In the genomic region with DNA sequence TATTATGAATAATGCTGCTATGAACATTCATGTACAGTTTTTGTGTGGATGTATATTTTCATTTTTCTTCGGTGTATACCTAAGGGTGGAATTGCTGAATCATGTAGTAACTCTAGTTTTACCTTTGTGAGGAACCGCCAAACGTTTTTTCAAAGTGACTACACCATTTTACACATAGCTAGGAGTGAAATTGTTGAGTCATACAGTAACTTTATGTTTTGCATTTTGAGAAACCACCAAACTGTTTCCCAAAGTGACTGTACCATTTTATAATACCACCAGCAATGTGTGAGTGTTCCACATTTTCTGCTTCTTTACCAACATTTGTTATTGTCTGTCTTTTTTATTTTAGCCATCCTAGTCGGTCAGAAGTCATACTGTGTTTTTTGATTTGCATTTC, we compare ENCODE assay signal across 13 cellular contexts. TPM values are rescaled to one million over a fixed set of nuclear protein-coding genes. Genes with fewer than 3 reads are reported as not detected.
DNase-seq lines count a peak whose midpoint lies in the region; ATAC-seq and TF ChIP-seq lines count a peak whose summit lies in the region.
"Had no signal": no experiment of that assay in that cellular context is flagged by ENCODE, and none has a peak within 500 bp of the region (broad histone marks: within the 10 kb centered on the region; RNA-seq: fewer than 3 reads in every experiment).

No MANE protein-coding gene starts in this region.

- H3K27ac Mint-ChIP-seq in activated T-cell treated with anti-CD3 and anti-CD28 coated beads, Interleukin-2, amount 50 U/mL, for 72 hours, result no peak overlapping the region

- ATAC-seq in activated T-cell treated with anti-CD3 and anti-CD28 coated beads, Interleukin-2, amount 50 U/mL, for 72 hours (replicated peaks in 1 of 2), result peak; percentile 81 to 90
- ATAC-seq in GM21723 (IDR thresholded peaks at IDR 0.05; ENCODE audit: unreplicated experiment), result peak; percentile 82
- peak; percentile 66 for ATAC-seq in HG03159 (IDR thresholded peaks at IDR 0.05; ENCODE audit: unreplicated experiment)
- no peak for ATAC-seq in psoas muscle

- peaks cover 0 to 19% (median 0%) of the 10 kb centered on the region in 3 donors for H3K27me3 ChIP-seq in psoas muscle (ENCODE audit: insufficient read depth in 3 of 3, low read length in 2 of 3)
- H3K27me3 ChIP-seq in esophagus muscularis mucosa, result peaks cover 0 to 20% (median 3%) of the 10 kb centered on the region in 4 donors

- no peak overlapping the region for H3K4me3 Mint-ChIP-seq in activated T-cell treated with anti-CD3 and anti-CD28 coated beads, Interleukin-2, amount 50 U/mL, for 72 hours
- H3K4me3 Mint-ChIP-seq: neural crest cell had no signal

- TF ChIP-seq CTCF in psoas muscle (IDR thresholded peaks at IDR 0.05) (no peak), esophagus muscularis mucosa (IDR thresholded peaks at IDR 0.05) (no peak)

- H3K4me3 ChIP-seq in psoas muscle (no peak overlapping the region), esophagus muscularis mucosa (no peak overlapping the region)

- intact Hi-C loops in psoas muscle (cut with DNase I), result no loop called here
- intact Hi-C loops in esophagus muscularis mucosa (cut with DNase I), result no loop called here

- H3K4me1 Mint-ChIP-seq in activated T-cell treated with anti-CD3 and anti-CD28 coated beads, Interleukin-2, amount 50 U/mL, for 72 hours (ENCODE audit: low read depth), result peaks cover 5% of the 10 kb centered on the region
- H3K4me1 Mint-ChIP-seq: neural crest cell had no signal

- H3K9me3 ChIP-seq in psoas muscle, result no peaks in the 10 kb centered on the region
- no peaks in the 10 kb centered on the region for H3K9me3 ChIP-seq in esophagus muscularis mucosa

- TF ChIP-seq POLR2A in esophagus muscularis mucosa (IDR thresholded peaks at IDR 0.05; ENCODE audit: low read depth), result no peak

- H3K36me3 ChIP-seq in psoas muscle (ENCODE audit: insufficient read depth in 1 of 2, low read depth in 1 of 2) (no peaks in the 10 kb centered on the region), esophagus muscularis mucosa (no peaks in the 10 kb centered on the region)

- no peak for TF ChIP-seq EP300 in esophagus muscularis mucosa (IDR thresholded peaks at IDR 0.05)

- H3K27ac ChIP-seq in psoas muscle (no peak overlapping the region), esophagus muscularis mucosa (replicated peaks in 1 of 4) (no peak overlapping the region)

- no peak for DNase-seq in activated T-cell treated with anti-CD3 and anti-CD28 coated beads, Interleukin-2, amount 50 U/mL, for 72 hours
- DNase-seq in activated T-cell treated with anti-CD3 and anti-CD28 coated beads for 4 hours (no peak), kidney tubule cell (ENCODE audit: low spot score) (peak; percentile 20), psoas muscle (no peak), esophagus muscularis mucosa (ENCODE audit: extremely low spot score) (no peak), iPS-NIHi7 (ENCODE audit: extremely low spot score) (no peak)
- DNase-seq: activated CD4-positive, alpha-beta T cell treated with anti-CD3 and anti-CD28 coated beads for 48 hours; NCI-H2029 treated with DMSO at 0.1 percent for 48 hours had no signal

- H3K36me3 Mint-ChIP-seq in activated T-cell treated with anti-CD3 and anti-CD28 coated beads, Interleukin-2, amount 50 U/mL, for 72 hours (ENCODE audit: insufficient read depth in 2 of 2), result peaks cover 1 to 2% of the 10 kb centered on the region in 2 donors

- no peaks in the 10 kb centered on the region for H3K4me1 ChIP-seq in psoas muscle
- peaks cover 0 to 4% (median 0%) of the 10 kb centered on the region in 4 donors for H3K4me1 ChIP-seq in esophagus muscularis mucosa

- peaks cover 2 to 3% of the 10 kb centered on the region in 2 donors for H3K9me3 Mint-ChIP-seq in activated T-cell treated with anti-CD3 and anti-CD28 coated beads, Interleukin-2, amount 50 U/mL, for 72 hours
- H3K9me3 Mint-ChIP-seq: neural crest cell had no signal

- peaks cover 73% of the 10 kb centered on the region for H3K27me3 Mint-ChIP-seq in activated T-cell treated with anti-CD3 and anti-CD28 coated beads, Interleukin-2, amount 50 U/mL, for 72 hours (ENCODE audit: low read depth)

- WGBS in psoas muscle, 3 donors, result 53 to 63% (median 57%) methylated on average over 4 of the region's 4 CpGs
- WGBS in esophagus muscularis mucosa, result 49% methylated on average over 4 of the region's 4 CpGs

RNA-seq across cellular contexts. Expression of gene TPH2, which starts 3.1 kb away (rescaled TPM):
- total RNA-seq in activated T-cell treated with anti-CD3 and anti-CD28 coated beads, Interleukin-2, amount 50 U/mL, for 72 hours, result not detected
- total RNA-seq in psoas muscle (not detected), esophagus muscularis mucosa (under 1 TPM in 3 of 4 donors, not detected in 1; 0.11 to 0.17 (median 0.13) TPM)
- under 1 TPM in 1 of 3 donors, not detected in 2; 0.01 TPM for polyA plus RNA-seq in psoas muscle
- total RNA-seq: epithelial cell of proximal tubule, G401 had no signal

Comparison
In these comparisons a context has a peak if more than half of its experiments do, and no peak if none do; other contexts are left out.
1. ATAC-seq: peak in activated T-cell treated with anti-CD3 and anti-CD28 coated beads, Interleukin-2, amount 50 U/mL, for 72 hours (2 of 2), GM21723 (single experiment) and HG03159 (single experiment); none in psoas muscle (0 of 4).